9 cellular contexts compared by ENCODE assay signal in genomic region chr21:26850116-26850643, GRCh38. TPM values are rescaled to one million over a fixed set of nuclear protein-coding genes. Genes with fewer than 3 reads are reported as not detected.
DNase-seq lines count a peak whose midpoint lies in the region; ATAC-seq and TF ChIP-seq lines count a peak whose summit lies in the region.
"Had no signal": no experiment of that assay in that cellular context is flagged by ENCODE, and none has a peak within 500 bp of the region (broad histone marks: within the 10 kb centered on the region; RNA-seq: fewer than 3 reads in every experiment).

No MANE protein-coding gene starts in this region.

- H3K27ac Mint-ChIP-seq in neural progenitor cell = no peak overlapping the region

- no peak overlapping the region for H2AFZ ChIP-seq in neural progenitor cell (replicated peaks)

- H3K79me2 ChIP-seq in neural progenitor cell (ENCODE audit: low read depth) = no peaks in the 10 kb centered on the region

- peaks cover 0 to 31% (median 0%) of the 10 kb centered on the region in 7 donors for H3K27me3 ChIP-seq in heart right ventricle
- peaks cover 20% of the 10 kb centered on the region for H3K27me3 ChIP-seq in neural progenitor cell

- H3K4me1 ChIP-seq in heart right ventricle (peaks cover 0 to 33% (median 21%) of the 10 kb centered on the region in 9 donors), neural progenitor cell (peaks cover 14% of the 10 kb centered on the region)

- H3K27ac ChIP-seq in heart right ventricle (no peak overlapping the region), neural progenitor cell (no peak overlapping the region)
- H3K27ac ChIP-seq: skin epidermis had no signal

- 17% methylated on average over 5 of the region's 5 CpGs for WGBS in heart right ventricle, 2 donors

- H3K4me3 Mint-ChIP-seq in neural progenitor cell = no peak overlapping the region

- peaks cover 9% of the 10 kb centered on the region for H3K27me3 Mint-ChIP-seq in neural progenitor cell (ENCODE audit: insufficient read depth, low read depth)

- DNase-seq in heart right ventricle (no peak), left ventricle myocardium superior (no peak), NCI-H524 (lab: John Stamatoyannopoulos, UW) (peak; percentile 25 to 71), cerebellum (ENCODE audit: low spot score) (peak; percentile 26), neural progenitor cell (ENCODE audit: low spot score) (peak; percentile 37)
- no peak for DNase-seq in activated CD8-positive, alpha-beta memory T cell treated with anti-CD3 and anti-CD28 coated beads for 24 hours

- peaks cover 2% of the 10 kb centered on the region for H3K9me3 Mint-ChIP-seq in neural progenitor cell

- H3K4me3 ChIP-seq in heart right ventricle = peak overlapping the region in 6 of 10 donors; percentile 4 to 18 (median 8)
- no peak overlapping the region for H3K4me3 ChIP-seq in neural progenitor cell
- H3K4me3 ChIP-seq: skin epidermis had no signal

- no peak overlapping the region for H3K4me2 ChIP-seq in neural progenitor cell

- H3K4me1 Mint-ChIP-seq in neural progenitor cell = peaks cover 13% of the 10 kb centered on the region

- H3F3A ChIP-seq in neural progenitor cell (ENCODE audit: low read depth) = peaks cover 17% of the 10 kb centered on the region

- H3K9me3 ChIP-seq in heart right ventricle = no peaks in the 10 kb centered on the region
- no peaks in the 10 kb centered on the region for H3K9me3 ChIP-seq in neural progenitor cell (ENCODE audit: low read depth)

- intact Hi-C loops in heart right ventricle (cut with DNase I) = loop anchor here (1.0 to 10.0 kb wide), 15 partner anchors 625 to 1895 kb away; no protein-coding TSS in a partner anchor
- intact Hi-C loops in left ventricle myocardium superior (cut with micrococcal nuclease) = loop anchor here (2.0 to 10.0 kb wide), 2 partner anchors 715 to 851 kb away; no protein-coding TSS in a partner anchor

- ATAC-seq in heart right ventricle = no peak
- no peak for ATAC-seq in left ventricle myocardium superior
- ATAC-seq in HG03175 (IDR thresholded peaks at IDR 0.05; ENCODE audit: unreplicated experiment) = no peak
- no peak for ATAC-seq in HG03457 (IDR thresholded peaks at IDR 0.05; ENCODE audit: unreplicated experiment)

- H4K20me1 ChIP-seq in neural progenitor cell (ENCODE audit: low read depth) = no peaks in the 10 kb centered on the region

- no peaks in the 10 kb centered on the region for H3K36me3 ChIP-seq in heart right ventricle
- H3K36me3 ChIP-seq in neural progenitor cell = no peaks in the 10 kb centered on the region

- TF ChIP-seq CTCF in heart right ventricle (IDR thresholded peaks at IDR 0.05) (peak; percentile 56 to 84 (median 71)), neural progenitor cell (IDR thresholded peaks at IDR 0.05) (peak; percentile 78)

- no peak overlapping the region for H3K9ac ChIP-seq in neural progenitor cell

- no peaks in the 10 kb centered on the region for H3K36me3 Mint-ChIP-seq in neural progenitor cell

RNA-seq across cellular contexts. Expression of gene ADAMTS1, which starts 5.0 kb away (rescaled TPM):
- total RNA-seq in heart right ventricle (100 to 1,000 TPM in 2 of 10 donors, 10 to 100 TPM in 8; 43.7 to 169 (median 78.1) TPM), left ventricle myocardium superior (41.8 TPM), cerebellum (13.0 TPM), neural progenitor cell (ENCODE audit: low replicate concordance) (6.7 and 7.5 TPM in 2 replicates)
- 10 to 100 TPM; 20.4 to 29.8 TPM for polyA plus RNA-seq in heart right ventricle

Comparison
In these comparisons a context has a peak if more than half of its experiments do, and no peak if none do; other contexts are left out.
1. DNase-seq: peak in NCI-H524 (2 of 2), cerebellum (single experiment) and neural progenitor cell (single experiment); none in heart right ventricle (0 of 2), left ventricle myocardium superior (single experiment) and activated CD8-positive, alpha-beta memory T cell treated with anti-CD3 and anti-CD28 coated beads for 24 hours (single experiment).